In the genomic region with DNA sequence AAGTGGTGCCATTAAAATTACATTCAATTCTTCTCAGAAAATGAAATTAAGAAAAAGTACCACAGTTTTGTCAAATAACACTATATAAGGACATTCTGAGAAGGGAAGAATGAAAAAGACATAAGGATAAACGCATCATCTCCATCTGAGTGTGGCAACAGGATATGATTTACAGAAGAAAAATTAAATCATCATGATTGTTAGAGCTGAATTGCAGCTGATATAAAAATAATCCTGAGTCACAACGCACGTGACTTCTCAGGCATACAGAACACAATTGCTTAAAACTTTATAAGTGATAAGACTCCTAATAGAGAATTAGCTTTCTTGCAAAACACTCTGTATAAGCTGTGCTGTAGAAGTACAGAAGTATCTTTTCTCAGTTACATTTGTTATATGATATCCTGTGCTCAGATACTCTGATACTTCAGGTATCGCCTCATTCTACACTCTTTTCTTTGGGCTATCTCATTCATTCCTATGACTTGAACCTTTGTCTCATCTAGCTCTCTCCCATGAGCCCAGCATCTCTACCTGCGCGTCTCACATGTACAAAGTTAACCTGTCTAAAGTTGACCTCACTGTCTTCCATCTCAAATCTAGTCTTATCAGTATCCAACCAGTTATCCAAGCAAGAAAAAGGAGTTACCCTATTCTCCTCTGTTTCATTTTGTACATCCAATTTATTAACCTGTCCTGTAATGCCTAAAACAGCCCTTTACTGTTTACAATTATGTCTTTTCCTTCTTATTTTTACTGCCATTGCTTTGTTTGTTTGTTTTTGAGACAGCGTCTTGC, we compare ENCODE assay signal across 18 cellular contexts.
A peak's percentile ranks its signal among the peaks of the same experiment; 100 is the strongest.
DNase-seq lines count a peak whose midpoint lies in the region; ATAC-seq and TF ChIP-seq lines count a peak whose summit lies in the region.
"Had no signal": no experiment of that assay in that cellular context is flagged by ENCODE, and none has a peak within 500 bp of the region (broad histone marks: within the 10 kb centered on the region; RNA-seq: fewer than 3 reads in every experiment).

No MANE protein-coding gene starts in this region.

- TF ChIP-seq CTCF in osteocyte (IDR thresholded peaks at IDR 0.05) (no peak), thyroid gland (IDR thresholded peaks at IDR 0.05) (no peak), left lung (IDR thresholded peaks at IDR 0.05) (no peak)

- 91 to 92% methylated on average over 7 of the region's 7 CpGs for WGBS in thyroid gland, 2 donors

- no peak for TF ChIP-seq POLR2A in thyroid gland (IDR thresholded peaks at IDR 0.05)

- H3K27ac ChIP-seq in epithelial cell of prostate (peak overlapping the region; percentile 71), thyroid gland (no peak overlapping the region), left lung (peak overlapping the region in 1 of 2 donors; percentile 24)
- H3K27ac ChIP-seq: body of pancreas, upper lobe of right lung had no signal

- no peaks in the 10 kb centered on the region for H3K36me3 ChIP-seq in thyroid gland
- peaks cover 0 to 15% of the 10 kb centered on the region in 2 donors for H3K36me3 ChIP-seq in left lung
- H3K36me3 ChIP-seq: HAP-1 had no signal

- H3K4me3 Mint-ChIP-seq in osteocyte (ENCODE audit: unreplicated experiment): no peak overlapping the region
- H3K4me3 Mint-ChIP-seq: activated T-helper 17 cell treated with anti-CD3 and anti-CD28 coated beads, Interleukin-2, amount 50 U/mL, for 72 hours; IgD-negative memory B cell had no signal

- H3K9me3 Mint-ChIP-seq in osteocyte (ENCODE audit: unreplicated experiment): peaks cover 5% of the 10 kb centered on the region
- H3K9me3 Mint-ChIP-seq: activated T-helper 17 cell treated with anti-CD3 and anti-CD28 coated beads, Interleukin-2, amount 50 U/mL, for 72 hours had no signal

- H3K4me1 ChIP-seq in thyroid gland (no peaks in the 10 kb centered on the region), left lung (peaks cover 3 to 5% of the 10 kb centered on the region in 2 donors)
- H3K4me1 ChIP-seq: body of pancreas, HAP-1, upper lobe of right lung had no signal

- H3K9me3 ChIP-seq in thyroid gland (no peaks in the 10 kb centered on the region), left lung (no peaks in the 10 kb centered on the region)
- H3K9me3 ChIP-seq: body of pancreas, HAP-1, upper lobe of right lung had no signal

- H3K4me3 ChIP-seq in thyroid gland (replicated peaks in 1 of 3): no peak overlapping the region
- H3K4me3 ChIP-seq in left lung: no peak overlapping the region
- H3K4me3 ChIP-seq: body of pancreas, HAP-1, upper lobe of right lung had no signal

- peak overlapping the region; percentile 82 for H3K27ac Mint-ChIP-seq in osteocyte (ENCODE audit: unreplicated experiment)
- H3K27ac Mint-ChIP-seq: activated T-helper 17 cell treated with anti-CD3 and anti-CD28 coated beads, Interleukin-2, amount 50 U/mL, for 72 hours; IgD-negative memory B cell had no signal

- DNase-seq in AG20443 (ENCODE audit: low spot score) (peak; percentile 50), RPMI7951 (ENCODE audit: low read depth) (peak; percentile 61), epithelial cell of prostate (ENCODE audit: low read depth, low spot score) (peak; percentile 24), osteocyte (ENCODE audit: extremely low spot score, unreplicated experiment) (no peak), AML-193 (lab: John Stamatoyannopoulos, UW) (no peak), thyroid gland (no peak), left lung (no peak)
- DNase-seq: body of pancreas; C1 segment of cervical spinal cord; NCI-H1417; nucleus accumbens; RPMI8226; stimulated activated CD4-positive, alpha-beta T cell treated with anti-CD3 and anti-CD28 coated beads, Interleukin-15, amount 100 ng/mL, for 24 hours; upper lobe of right lung had no signal

- H3K4me1 Mint-ChIP-seq in osteocyte (ENCODE audit: unreplicated experiment): peaks cover 57% of the 10 kb centered on the region
- H3K4me1 Mint-ChIP-seq: activated T-helper 17 cell treated with anti-CD3 and anti-CD28 coated beads, Interleukin-2, amount 50 U/mL, for 72 hours; IgD-negative memory B cell had no signal

- no peak for ATAC-seq in HG03378 (IDR thresholded peaks at IDR 0.05; ENCODE audit: unreplicated experiment)
- ATAC-seq in left lung: no peak
- ATAC-seq: activated T-helper 17 cell treated with anti-CD3 and anti-CD28 coated beads, Interleukin-2, amount 50 U/mL, for 72 hours; body of pancreas; upper lobe of right lung had no signal

- intact Hi-C loops in thyroid gland (cut with DNase I) (no loop called here), left lung (cut with DNase I) (no loop called here)

- no peaks in the 10 kb centered on the region for H3K36me3 Mint-ChIP-seq in osteocyte (ENCODE audit: unreplicated experiment)
- H3K36me3 Mint-ChIP-seq: IgD-negative memory B cell had no signal

- H3K27me3 ChIP-seq in thyroid gland: no peaks in the 10 kb centered on the region
- no peaks in the 10 kb centered on the region for H3K27me3 ChIP-seq in left lung
- H3K27me3 ChIP-seq: body of pancreas, upper lobe of right lung had no signal

- H3K27me3 Mint-ChIP-seq in osteocyte (ENCODE audit: unreplicated experiment): no peaks in the 10 kb centered on the region

Comparison
In these comparisons a context has a peak if more than half of its experiments do, and no peak if none do; other contexts are left out.
1. DNase-seq: peak in AG20443 (single experiment), RPMI7951 (single experiment) and epithelial cell of prostate (single experiment); none in osteocyte (single experiment), AML-193 (0 of 2), thyroid gland (0 of 2) and left lung (0 of 2).